Comparison of ENCODE assay signal across 9 cellular contexts in the genomic region with DNA sequence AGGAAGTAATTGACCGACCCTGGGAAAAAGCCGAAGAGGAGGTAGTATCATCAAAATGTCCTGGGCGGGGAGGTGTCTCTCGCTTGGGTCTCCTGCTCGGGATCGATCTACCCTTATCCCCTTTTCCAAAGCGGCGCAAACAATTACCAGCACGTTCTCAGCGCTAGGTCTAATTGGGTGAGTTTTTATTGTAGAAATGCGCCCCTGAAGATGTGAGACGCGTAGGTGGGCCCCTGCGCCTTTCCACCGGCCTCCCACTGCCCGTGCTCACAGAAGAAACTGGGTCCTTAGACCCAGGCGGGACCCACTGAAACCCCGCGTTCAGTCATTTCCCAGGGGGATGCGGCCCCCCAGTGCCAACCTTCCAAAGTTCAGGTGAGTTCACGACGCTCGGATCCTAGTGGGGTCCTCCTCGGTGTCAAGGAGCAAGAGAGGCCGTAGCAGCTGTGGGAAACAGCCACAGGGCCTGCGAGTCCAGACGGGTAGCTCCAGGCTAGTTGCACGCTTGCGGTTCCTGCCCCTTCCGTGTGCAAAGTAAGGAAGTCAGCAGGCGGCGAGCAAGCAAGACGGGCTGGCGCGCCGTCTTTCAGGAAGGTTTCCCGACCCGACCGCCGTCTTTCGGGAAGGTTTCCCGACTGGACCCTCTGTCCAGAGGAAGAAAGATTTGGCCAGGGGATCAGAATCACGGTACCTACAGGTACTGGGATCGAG. TPM values are rescaled to one million over a fixed set of nuclear protein-coding genes. Genes with fewer than 3 reads are reported as not detected.
DNase-seq lines count a peak whose midpoint lies in the region; ATAC-seq and TF ChIP-seq lines count a peak whose summit lies in the region.
"Had no signal": no experiment of that assay in that cellular context is flagged by ENCODE, and none has a peak within 500 bp of the region (broad histone marks: within the 10 kb centered on the region; RNA-seq: fewer than 3 reads in every experiment).

No MANE protein-coding gene starts in this region.

- H3K27ac ChIP-seq in left ventricle myocardium inferior (replicated peaks) (no peak overlapping the region), ectodermal cell (ENCODE audit: insufficient read depth, low read depth, low read length, poor library complexity, severe bottlenecking) (no peak overlapping the region), mesenchymal stem cell (ENCODE audit: low read length, poor library complexity, severe bottlenecking) (no peak overlapping the region), vagina (no peak overlapping the region)

- no peak overlapping the region for H2BK15ac ChIP-seq in mesenchymal stem cell (ENCODE audit: low read depth, poor library complexity, severe bottlenecking)

- H3K27me3 ChIP-seq in left ventricle myocardium inferior (ENCODE audit: low read depth) (peaks cover 71% of the 10 kb centered on the region), ectodermal cell (ENCODE audit: control insufficient read depth, insufficient read depth, low read length, poor library complexity, severe bottlenecking) (peaks cover 67% of the 10 kb centered on the region), mesenchymal stem cell (ENCODE audit: control insufficient read depth in 1 of 2, insufficient read depth in 1 of 2, low read length in 2 of 2) (peaks cover 38 to 62% of the 10 kb centered on the region in 2 experiments), vagina (no peaks in the 10 kb centered on the region)

- no peak overlapping the region for H3K18ac ChIP-seq in mesenchymal stem cell (ENCODE audit: low read depth in 1 of 2, low read length in 2 of 2)

- no peak overlapping the region for H4K8ac ChIP-seq in mesenchymal stem cell (ENCODE audit: low read length)

- peak overlapping the region; percentile 45 for H3K9ac ChIP-seq in mesenchymal stem cell (ENCODE audit: low read length)

- peaks cover 26% of the 10 kb centered on the region for H3K4me1 ChIP-seq in left ventricle myocardium inferior
- H3K4me1 ChIP-seq in ectodermal cell (ENCODE audit: control insufficient read depth, insufficient read depth, low read length): peaks cover 12% of the 10 kb centered on the region
- H3K4me1 ChIP-seq in mesenchymal stem cell (ENCODE audit: control insufficient read depth, insufficient read depth, low read depth, low read length): peaks cover 22% of the 10 kb centered on the region
- H3K4me1 ChIP-seq in vagina: peaks cover 28% of the 10 kb centered on the region

- no peak overlapping the region for H2BK5ac ChIP-seq in mesenchymal stem cell (ENCODE audit: low read depth, low read length, poor library complexity, severe bottlenecking)

- H3K23ac ChIP-seq in mesenchymal stem cell (ENCODE audit: low read length in 2 of 2): no peak overlapping the region

- H3K14ac ChIP-seq in mesenchymal stem cell (ENCODE audit: low read length in 2 of 2): no peak overlapping the region

- WGBS in ectodermal cell, 2 experiments: 39 to 40% methylated on average over 44 of the region's 44 CpGs
- 32% methylated on average over 41 of the region's 44 CpGs for WGBS in mesenchymal stem cell

- H2AFZ ChIP-seq in mesenchymal stem cell (ENCODE audit: low read depth, low read length): no peak overlapping the region

- H3K79me1 ChIP-seq in mesenchymal stem cell (replicated peaks; ENCODE audit: low read length, poor library complexity, severe bottlenecking): no peaks in the 10 kb centered on the region

- H3K4me2 ChIP-seq in mesenchymal stem cell (ENCODE audit: low read length, poor library complexity, severe bottlenecking): peak overlapping the region; percentile 93

- H2BK12ac ChIP-seq in mesenchymal stem cell (ENCODE audit: low read length in 2 of 2): no peak overlapping the region

- TF ChIP-seq CTCF in left ventricle myocardium inferior (IDR thresholded peaks at IDR 0.05; ENCODE audit: borderline replicate concordance): no peak
- TF ChIP-seq CTCF in vagina (IDR thresholded peaks at IDR 0.05): no peak

- H4K91ac ChIP-seq in mesenchymal stem cell (ENCODE audit: low read length): no peak overlapping the region

- no peak overlapping the region for H3K4ac ChIP-seq in mesenchymal stem cell (ENCODE audit: low read depth in 1 of 2, low read length in 2 of 2)

- H3K36me3 ChIP-seq in left ventricle myocardium inferior (peaks cover 29% of the 10 kb centered on the region), ectodermal cell (ENCODE audit: control insufficient read depth, insufficient read depth, low read length) (no peaks in the 10 kb centered on the region), mesenchymal stem cell (ENCODE audit: control insufficient read depth in 1 of 2, insufficient read depth in 2 of 2, low read depth in 1 of 2, low read length in 2 of 2) (peaks cover 19 to 29% of the 10 kb centered on the region in 2 experiments), vagina (peaks cover 0 to 16% of the 10 kb centered on the region in 2 donors)

- H3K9me3 ChIP-seq in left ventricle myocardium inferior (replicated peaks): no peaks in the 10 kb centered on the region
- no peaks in the 10 kb centered on the region for H3K9me3 ChIP-seq in ectodermal cell (ENCODE audit: control insufficient read depth, low read length)
- no peaks in the 10 kb centered on the region for H3K9me3 ChIP-seq in mesenchymal stem cell (ENCODE audit: control insufficient read depth, low read length)
- H3K9me3 ChIP-seq in vagina: no peaks in the 10 kb centered on the region

- H2BK120ac ChIP-seq in mesenchymal stem cell (ENCODE audit: low read depth, low read length): no peak overlapping the region

- TF ChIP-seq POLR2A in vagina (IDR thresholded peaks at IDR 0.05): no peak

- peak overlapping the region; percentile 68 for H3K4me3 ChIP-seq in left ventricle myocardium inferior
- peak overlapping the region; percentile 54 for H3K4me3 ChIP-seq in ectodermal cell (ENCODE audit: insufficient read depth, low read depth, low read length)
- H3K4me3 ChIP-seq in mesenchymal stem cell (ENCODE audit: insufficient read depth in 1 of 2, low read depth in 1 of 2, low read length in 2 of 2): peak overlapping the region in 1 of 2 experiments; percentile 68
- H3K4me3 ChIP-seq in vagina: peak overlapping the region; percentile 29 to 47

- no peak overlapping the region for H2AK5ac ChIP-seq in mesenchymal stem cell (ENCODE audit: low read length, severe bottlenecking)

- no peak for ATAC-seq in left ventricle myocardium superior

- intact Hi-C loops in left ventricle myocardium inferior (cut with micrococcal nuclease) (no loop called here), left ventricle myocardium superior (cut with micrococcal nuclease) (no loop called here), vagina (cut with DNase I) (no loop called here)

- DNase-seq in left ventricle myocardium inferior: no peak
- no peak for DNase-seq in left ventricle myocardium superior
- DNase-seq in mesenchymal stem cell: peak; percentile 38
- peak in 1 of 2 donors; percentile 87 for DNase-seq in vagina (ENCODE audit: extremely low spot score in 2 of 2)
- DNase-seq in cerebellum (ENCODE audit: low spot score): no peak
- no peak for DNase-seq in stimulated activated CD8-positive, alpha-beta memory T cell treated with anti-CD3 and anti-CD28 coated beads, Interleukin-4, amount 100 ng/mL, for 48 hours
- DNase-seq in anterior cingulate cortex (lab: John Stamatoyannopoulos, UW): no peak
- DNase-seq: activated T-cell treated with anti-CD3 and anti-CD28 coated beads, Interleukin-2, amount 50 U/mL, for 48 hours had no signal

RNA-seq across cellular contexts. Expression of a gene that starts 1.5 kb away (rescaled TPM):
- total RNA-seq in left ventricle myocardium inferior (not detected), left ventricle myocardium superior (not detected), vagina (not detected), cerebellum (0.27 TPM)
- 0.31 TPM for polyA plus RNA-seq in ectodermal cell (2013, experiment 1 of 4)
- 0.18 TPM for polyA plus RNA-seq in ectodermal cell (2013, experiment 2 of 4)
- 0.43 TPM for polyA plus RNA-seq in ectodermal cell (2013, experiment 3 of 4)
- polyA plus RNA-seq in ectodermal cell (2013, experiment 4 of 4): 0.36 TPM
- not detected for polyA plus RNA-seq in mesenchymal stem cell (2013, experiment 1 of 2)
- polyA plus RNA-seq in mesenchymal stem cell (2013, experiment 2 of 2): not detected

RNA-seq across cellular contexts. Expression of a gene that starts 58.8 kb away (rescaled TPM):
- total RNA-seq in left ventricle myocardium inferior (34.8 TPM), left ventricle myocardium superior (41.7 TPM), vagina (40.0 TPM), cerebellum (61.1 TPM)
- polyA plus RNA-seq in ectodermal cell (2013, experiment 1 of 4): 46.7 TPM
- 49.8 TPM for polyA plus RNA-seq in ectodermal cell (2013, experiment 2 of 4)
- 42.7 TPM for polyA plus RNA-seq in ectodermal cell (2013, experiment 3 of 4)
- 50.3 TPM for polyA plus RNA-seq in ectodermal cell (2013, experiment 4 of 4)
- 20.6 TPM for polyA plus RNA-seq in mesenchymal stem cell (2013, experiment 1 of 2)
- 21.7 TPM for polyA plus RNA-seq in mesenchymal stem cell (2013, experiment 2 of 2)
